ENCODE assay signal across 1 cellular context in genomic region chr19:33641261-33641660, GRCh38.
TF ChIP-seq lines count a peak whose summit lies in the region.

No MANE protein-coding gene starts in this region.

TF ChIP-seq in H1, 55 proteins besides CTCF, POLR2A, EP300 and RAD21:
- TF ChIP-seq CTBP2 (IDR thresholded peaks at IDR 0.05; ENCODE audit: borderline replicate concordance, insufficient read depth, insufficient read length, low read length) (no peak), GABPA (IDR thresholded peaks at IDR 0.05; ENCODE audit: borderline replicate concordance, insufficient read depth, low read length) (no peak), BACH1 (IDR thresholded peaks at IDR 0.05; ENCODE audit: low read length) (no peak), NANOG (IDR thresholded peaks at IDR 0.05; ENCODE audit: insufficient read depth, low read depth, low read length, poor library complexity, severe bottlenecking) (no peak), E2F6 (IDR thresholded peaks at IDR 0.05) (no peak), SP1 (IDR thresholded peaks at IDR 0.05; ENCODE audit: low read depth, low read length) (no peak), FOSL1 (IDR thresholded peaks at IDR 0.05; ENCODE audit: insufficient read depth, low read depth, low read length) (no peak), CEBPB (IDR thresholded peaks at IDR 0.05; ENCODE audit: low read depth, low read length) (no peak), KDM1A (IDR thresholded peaks at IDR 0.05; ENCODE audit: borderline replicate concordance, low read length) (no peak), BCL11A (IDR thresholded peaks at IDR 0.05; ENCODE audit: low read depth in 2 of 2, low read length in 2 of 2) (no peak), ASH2L (IDR thresholded peaks at IDR 0.05; ENCODE audit: low read length) (no peak), TAF7 (optimal IDR thresholded peaks at IDR 0.05; ENCODE audit: borderline replicate concordance, low read depth, low read length) (no peak), SIX5 (IDR thresholded peaks at IDR 0.05; ENCODE audit: low read depth, low read length) (no peak), SRF (IDR thresholded peaks at IDR 0.05; ENCODE audit: low read depth, low read length) (no peak), ATF3 (IDR thresholded peaks at IDR 0.05; ENCODE audit: insufficient read depth, low read depth, low read length) (no peak), USF2 (IDR thresholded peaks at IDR 0.05; ENCODE audit: low read length) (no peak), GTF2F1 (IDR thresholded peaks at IDR 0.05; ENCODE audit: borderline replicate concordance, low read depth, low read length) (no peak), BRCA1 (IDR thresholded peaks at IDR 0.05; ENCODE audit: low read depth, low read length) (no peak), CHD1 (IDR thresholded peaks at IDR 0.05; ENCODE audit: low read depth, low read length) (no peak)
